Comparison of ENCODE assay signal across 13 cellular contexts in the genomic region with DNA sequence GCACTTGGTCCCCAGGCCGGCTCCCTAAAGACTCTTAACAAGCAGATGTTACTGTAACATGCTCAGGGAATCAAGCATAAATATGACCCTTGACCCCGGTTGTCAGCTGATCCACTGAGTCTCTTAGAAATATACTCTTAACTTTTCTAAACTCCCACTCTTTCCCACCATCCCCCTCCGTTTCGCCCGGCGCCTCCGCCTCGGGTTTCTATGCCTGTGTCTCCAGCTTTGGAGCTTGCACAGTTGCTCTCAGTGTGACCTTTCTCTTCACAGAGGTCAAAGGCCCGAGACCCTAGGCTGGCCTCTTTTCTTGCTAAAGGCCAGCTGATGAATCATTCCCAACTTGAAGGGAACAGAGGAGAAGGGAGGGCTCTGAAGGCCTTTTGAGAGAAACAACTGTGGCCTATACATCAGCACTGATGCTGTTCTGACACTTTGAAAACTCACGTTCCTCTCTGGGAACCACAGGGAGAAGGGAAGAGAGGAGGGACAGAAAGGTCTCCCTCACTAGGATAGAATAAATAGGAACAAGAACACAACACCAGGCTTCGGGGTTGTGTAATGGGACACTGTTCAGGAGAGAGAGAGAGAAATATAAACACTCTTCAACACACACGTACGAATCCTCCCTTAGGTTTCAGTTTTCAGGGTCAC.
A peak's percentile ranks its signal among the peaks of the same experiment; 100 is the strongest.
DNase-seq lines count a peak whose midpoint lies in the region; ATAC-seq lines count a peak whose summit lies in the region.
"Had no signal": no experiment of that assay in that cellular context is flagged by ENCODE, and none has a peak within 500 bp of the region (broad histone marks: within the 10 kb centered on the region; RNA-seq: fewer than 3 reads in every experiment).

No MANE protein-coding gene starts in this region.

- H3K27ac ChIP-seq in neuronal stem cell (replicated peaks; ENCODE audit: low read length) = peak overlapping the region; percentile 95
- H3K27ac ChIP-seq: BLaER1 treated with 17β-estradiol and CSF1 and Interleukin-3, amounts not matched to agents 10 nM and 100 nM; SJSA1 had no signal

- no peak overlapping the region for H3K14ac ChIP-seq in neuronal stem cell (ENCODE audit: low read length)

- H4K91ac ChIP-seq in neuronal stem cell (ENCODE audit: low read depth, low read length, poor library complexity) = no peak overlapping the region

- peaks cover 13 to 27% of the 10 kb centered on the region in 2 donors for H3K4me1 ChIP-seq in neuronal stem cell (ENCODE audit: control insufficient read depth in 2 of 2, insufficient read depth in 1 of 2, low read depth in 1 of 2, low read length in 2 of 2)
- H3K4me1 ChIP-seq: SJSA1 had no signal

- H3K9me3 ChIP-seq in neuronal stem cell (replicated peaks in 1 of 2; ENCODE audit: control insufficient read depth in 2 of 2, insufficient read depth in 1 of 2, low read depth in 1 of 2, low read length in 2 of 2) = no peaks in the 10 kb centered on the region
- H3K9me3 ChIP-seq: BLaER1 treated with 17β-estradiol and CSF1 and Interleukin-3, amounts not matched to agents 10 nM and 100 nM; SJSA1 had no signal

- H3K27me3 Mint-ChIP-seq in effector memory CD8-positive, alpha-beta T cell = peaks cover 0 to 9% of the 10 kb centered on the region in 2 donors

- H2BK12ac ChIP-seq in neuronal stem cell (ENCODE audit: low read length) = no peak overlapping the region

- H2BK5ac ChIP-seq in neuronal stem cell (ENCODE audit: low read length) = no peak overlapping the region

- ATAC-seq in GM18498 (IDR thresholded peaks at IDR 0.05; ENCODE audit: unreplicated experiment) (peak; percentile 36), GM19351 (IDR thresholded peaks at IDR 0.05; ENCODE audit: unreplicated experiment) (no peak)
- no peak for ATAC-seq in effector memory CD8-positive, alpha-beta T cell (replicated peaks)

- H3K4me1 Mint-ChIP-seq in effector memory CD8-positive, alpha-beta T cell (ENCODE audit: low read depth in 2 of 2) = peaks cover 0 to 6% of the 10 kb centered on the region in 2 donors

- H3K79me1 ChIP-seq in neuronal stem cell (ENCODE audit: low read depth, low read length) = no peaks in the 10 kb centered on the region

- no peaks in the 10 kb centered on the region for H3K36me3 ChIP-seq in neuronal stem cell (replicated peaks in 1 of 2; ENCODE audit: control insufficient read depth in 2 of 2, insufficient read depth in 2 of 2, low read length in 2 of 2)
- H3K36me3 ChIP-seq: BLaER1 treated with 17β-estradiol and CSF1 and Interleukin-3, amounts not matched to agents 10 nM and 100 nM; SJSA1 had no signal

- no peak overlapping the region for H3K27ac Mint-ChIP-seq in effector memory CD8-positive, alpha-beta T cell

- no peak overlapping the region for H2BK120ac ChIP-seq in neuronal stem cell (ENCODE audit: low read depth, low read length)

- no peak overlapping the region for H3K23ac ChIP-seq in neuronal stem cell (ENCODE audit: low read depth, low read length, poor library complexity)

- DNase-seq in HuH-7 (ENCODE audit: low spot score) (peak; percentile 6), fibroblast of gingiva (ENCODE audit: low read depth) (peak; percentile 84), neuronal stem cell (ENCODE audit: low spot score) (peak; percentile 93), hypothalamus (lab: John Stamatoyannopoulos, UW) (no peak), NCI-H187 treated with DMSO at 0.1 percent for 48 hours (lab: John Stamatoyannopoulos, UW) (no peak)
- no peak for DNase-seq in effector memory CD8-positive, alpha-beta T cell
- DNase-seq: head of caudate nucleus, midbrain, NCI-H748 treated with DMSO at 0.1 percent for 48 hours had no signal

- peak overlapping the region; percentile 26 for H3K4me2 ChIP-seq in neuronal stem cell (ENCODE audit: insufficient read depth, low read length, poor library complexity, severe bottlenecking)
- H3K4me2 ChIP-seq: BLaER1 treated with 17β-estradiol and CSF1 and Interleukin-3, amounts not matched to agents 10 nM and 100 nM had no signal

- H2AFZ ChIP-seq in neuronal stem cell (ENCODE audit: low read length) = no peak overlapping the region

- no peaks in the 10 kb centered on the region for H3K9me3 Mint-ChIP-seq in effector memory CD8-positive, alpha-beta T cell

- no peak overlapping the region for H2BK15ac ChIP-seq in neuronal stem cell (ENCODE audit: low read length)

- H3K27me3 ChIP-seq in neuronal stem cell (ENCODE audit: control insufficient read depth in 3 of 3, insufficient read depth in 3 of 3, low read depth in 1 of 3, low read length in 3 of 3) = no peaks in the 10 kb centered on the region
- H3K27me3 ChIP-seq: SJSA1 had no signal

- H3K4me3 Mint-ChIP-seq in effector memory CD8-positive, alpha-beta T cell = no peak overlapping the region

- H4K8ac ChIP-seq in neuronal stem cell (ENCODE audit: low read depth, low read length) = no peak overlapping the region

- no CpG with 5 or more reads among the region's 13 CpGs for WGBS in neuronal stem cell (ENCODE audit: extremely low coverage in 2 of 2, insufficient read length in 2 of 2, insufficient replicate concordance in 1 of 2), 2 donors

- no peak overlapping the region for H2AK5ac ChIP-seq in neuronal stem cell (ENCODE audit: low read depth, low read length)

- H3K18ac ChIP-seq in neuronal stem cell (ENCODE audit: low read length) = no peak overlapping the region

- H3K9ac ChIP-seq in neuronal stem cell (ENCODE audit: low read depth, low read length, poor library complexity) = no peak overlapping the region
- H3K9ac ChIP-seq: BLaER1 treated with 17β-estradiol and CSF1 and Interleukin-3, amounts not matched to agents 10 nM and 100 nM had no signal

- peaks cover under 1% of the 10 kb centered on the region for H3K36me3 Mint-ChIP-seq in effector memory CD8-positive, alpha-beta T cell (ENCODE audit: insufficient read depth)

- no peak overlapping the region for H3K4ac ChIP-seq in neuronal stem cell (ENCODE audit: low read length)

- H3K4me3 ChIP-seq in neuronal stem cell (ENCODE audit: low read length in 2 of 2) = peak overlapping the region in 1 of 2 donors; percentile 3
- H3K4me3 ChIP-seq: BLaER1 treated with 17β-estradiol and CSF1 and Interleukin-3, amounts not matched to agents 10 nM and 100 nM; SJSA1 had no signal

Comparison
In these comparisons a context has a peak if more than half of its experiments do, and no peak if none do; other contexts are left out.
1. DNase-seq: peak in HuH-7 (single experiment), fibroblast of gingiva (single experiment) and neuronal stem cell (single experiment); none in hypothalamus (0 of 51), effector memory CD8-positive, alpha-beta T cell (0 of 3) and NCI-H187 treated with DMSO at 0.1 percent for 48 hours (single experiment).